1 cellular context compared by ENCODE assay signal in genomic region chr4:76011018-76011670, GRCh38.
TF ChIP-seq lines count a peak whose summit lies in the region.

No MANE protein-coding gene starts in this region.

TF ChIP-seq in GM12878, 131 proteins besides CTCF, POLR2A, EP300 and RAD21:
- no peak for TF ChIP-seq HDAC2 (IDR thresholded peaks at IDR 0.05)
- TF ChIP-seq SREBF2 (IDR thresholded peaks at IDR 0.05; ENCODE audit: low read length) = no peak
- TF ChIP-seq ZBTB4 (CRISPR knock-in tag; IDR thresholded peaks at IDR 0.05) = no peak
- TF ChIP-seq KAT2A (conservative IDR thresholded peaks at IDR 0.05; ENCODE audit: control insufficient read depth, low read depth, low read length) = no peak
- TF ChIP-seq PAX8 (IDR thresholded peaks at IDR 0.05) = no peak
- no peak for TF ChIP-seq HDGF (IDR thresholded peaks at IDR 0.05)
TF ChIP-seq in GM12878: peak in this region for 0.
